Comparison of ENCODE assay signal across 1 cellular context in the genomic region with DNA sequence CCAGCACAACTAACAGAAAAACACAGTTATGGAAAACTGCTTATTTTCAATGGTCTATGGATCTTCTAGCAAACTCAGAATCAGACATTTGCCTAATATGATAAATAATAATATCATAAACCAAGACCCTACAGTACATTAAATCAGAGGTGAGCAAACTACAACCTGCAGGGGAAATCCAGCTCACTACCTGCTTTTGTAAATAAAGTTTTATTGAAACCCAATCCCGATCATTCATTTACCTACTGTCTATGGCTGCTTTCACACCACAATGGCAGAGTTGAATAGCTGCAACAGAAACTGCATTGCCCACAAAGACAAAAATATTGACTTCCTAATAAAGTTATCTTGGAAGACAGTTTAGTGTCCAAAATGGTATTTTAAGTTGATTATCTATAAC.
TF ChIP-seq lines count a peak whose summit lies in the region.

No MANE protein-coding gene starts in this region.

TF ChIP-seq in K562, 482 proteins besides CTCF, POLR2A, EP300 and RAD21 (continued from another document):
- TF ChIP-seq, protein P1, sequence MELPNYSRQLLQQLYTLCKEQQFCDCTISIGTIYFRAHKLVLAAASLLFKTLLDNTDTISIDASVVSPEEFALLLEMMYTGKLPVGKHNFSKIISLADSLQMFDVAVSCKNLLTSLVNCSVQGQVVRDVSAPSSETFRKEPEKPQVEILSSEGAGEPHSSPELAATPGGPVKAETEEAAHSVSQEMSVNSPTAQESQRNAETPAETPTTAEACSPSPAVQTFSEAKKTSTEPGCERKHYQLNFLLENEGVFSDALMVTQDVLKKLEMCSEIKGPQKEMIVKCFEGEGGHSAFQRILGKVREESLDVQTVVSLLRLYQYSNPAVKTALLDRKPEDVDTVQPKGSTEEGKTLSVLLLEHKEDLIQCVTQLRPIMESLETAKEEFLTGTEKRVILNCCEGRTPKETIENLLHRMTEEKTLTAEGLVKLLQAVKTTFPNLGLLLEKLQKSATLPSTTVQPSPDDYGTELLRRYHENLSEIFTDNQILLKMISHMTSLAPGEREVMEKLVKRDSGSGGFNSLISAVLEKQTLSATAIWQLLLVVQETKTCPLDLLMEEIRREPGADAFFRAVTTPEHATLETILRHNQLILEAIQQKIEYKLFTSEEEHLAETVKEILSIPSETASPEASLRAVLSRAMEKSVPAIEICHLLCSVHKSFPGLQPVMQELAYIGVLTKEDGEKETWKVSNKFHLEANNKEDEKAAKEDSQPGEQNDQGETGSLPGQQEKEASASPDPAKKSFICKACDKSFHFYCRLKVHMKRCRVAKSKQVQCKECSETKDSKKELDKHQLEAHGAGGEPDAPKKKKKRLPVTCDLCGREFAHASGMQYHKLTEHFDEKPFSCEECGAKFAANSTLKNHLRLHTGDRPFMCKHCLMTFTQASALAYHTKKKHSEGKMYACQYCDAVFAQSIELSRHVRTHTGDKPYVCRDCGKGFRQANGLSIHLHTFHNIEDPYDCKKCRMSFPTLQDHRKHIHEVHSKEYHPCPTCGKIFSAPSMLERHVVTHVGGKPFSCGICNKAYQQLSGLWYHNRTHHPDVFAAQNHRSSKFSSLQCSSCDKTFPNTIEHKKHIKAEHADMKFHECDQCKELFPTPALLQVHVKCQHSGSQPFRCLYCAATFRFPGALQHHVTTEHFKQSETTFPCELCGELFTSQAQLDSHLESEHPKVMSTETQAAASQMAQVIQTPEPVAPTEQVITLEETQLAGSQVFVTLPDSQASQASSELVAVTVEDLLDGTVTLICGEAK (IDR thresholded peaks at IDR 0.05) = peak; percentile 91
- TF ChIP-seq, protein P1 (CRISPR knock-in tag; IDR thresholded peaks at IDR 0.05) = peak; percentile 72
- TF ChIP-seq, protein P2, sequence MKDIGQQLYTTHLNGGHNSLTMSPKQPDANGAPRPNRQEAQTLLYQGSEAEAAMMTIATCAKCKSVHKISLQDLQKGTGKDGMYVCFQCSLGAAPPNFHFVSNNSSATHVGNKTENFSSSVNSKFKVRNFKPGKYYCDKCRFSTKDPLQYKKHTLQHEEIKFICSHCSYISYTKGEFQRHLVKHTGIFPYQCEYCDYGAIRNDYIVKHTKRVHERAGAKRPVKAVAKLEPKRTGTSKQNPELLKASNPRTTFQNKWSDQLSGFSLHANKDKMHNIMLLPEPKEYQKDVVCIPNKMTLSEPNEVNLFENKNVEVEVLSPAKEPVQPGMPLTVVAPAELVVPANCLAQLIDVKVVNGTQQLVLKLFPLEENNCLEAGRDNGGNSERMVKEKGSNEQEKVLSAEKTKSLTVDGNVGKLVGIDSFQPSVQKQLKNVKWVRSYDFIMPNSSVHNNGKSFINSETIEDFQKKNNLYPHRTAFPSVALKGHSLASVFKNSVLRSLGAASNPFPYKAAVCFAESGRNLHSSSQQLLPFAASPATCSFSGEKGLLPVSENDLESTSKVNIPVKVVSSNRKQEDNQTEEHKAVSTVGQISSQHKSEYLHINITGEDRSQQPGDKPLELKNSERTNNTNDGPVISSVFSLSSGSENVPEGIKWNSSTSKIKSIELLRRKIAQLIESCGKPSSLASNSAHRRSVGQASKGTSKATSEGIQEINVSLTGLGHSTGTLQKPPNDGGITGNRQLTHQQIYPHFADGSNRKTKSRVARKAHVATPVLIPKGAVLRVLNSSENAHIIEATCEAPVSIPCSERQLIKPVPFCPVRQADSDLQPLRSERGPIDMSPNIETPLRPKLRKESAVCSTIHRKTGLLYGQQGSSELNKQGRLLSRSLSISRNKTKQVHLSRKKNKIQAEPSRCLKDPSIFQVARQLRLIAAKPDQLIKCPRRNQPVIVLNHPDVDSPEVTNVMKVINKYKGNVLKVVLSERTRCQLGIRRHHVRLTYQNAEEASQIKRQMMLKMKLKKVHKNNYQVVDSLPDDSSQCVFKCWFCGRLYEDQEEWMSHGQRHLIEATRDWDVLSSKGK (CRISPR knock-in tag; IDR thresholded peaks at IDR 0.05) = no peak
- TF ChIP-seq OTX1 (CRISPR knock-in tag; IDR thresholded peaks at IDR 0.05) (no peak), SREBF1 (IDR thresholded peaks at IDR 0.05; ENCODE audit: borderline replicate concordance, low read depth, low read length) (no peak)
